In the genomic region with DNA sequence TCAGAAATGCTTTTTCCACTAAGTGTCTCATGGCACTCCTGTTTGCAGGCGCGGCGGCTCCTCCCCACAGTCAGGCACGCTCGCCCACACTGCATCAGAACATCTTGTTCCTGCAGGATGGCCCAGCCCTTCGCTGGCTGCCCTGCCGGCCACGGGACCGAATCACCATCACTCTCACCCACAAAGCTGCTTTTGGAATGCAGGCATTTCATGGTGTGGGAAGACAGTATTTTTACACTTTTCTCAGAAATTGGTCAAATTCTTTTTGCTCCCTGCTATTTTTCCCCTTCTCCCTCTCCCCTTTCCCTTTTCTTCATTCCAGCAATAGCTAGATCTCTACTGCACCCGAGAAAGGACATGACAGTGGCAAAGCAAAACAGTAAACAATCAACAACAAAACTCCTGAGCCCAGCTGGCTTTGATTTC, we compare ENCODE assay signal across 12 cellular contexts.
A peak's percentile ranks its signal among the peaks of the same experiment; 100 is the strongest.
DNase-seq lines count a peak whose midpoint lies in the region; ATAC-seq, FAIRE-seq and TF ChIP-seq lines count a peak whose summit lies in the region.
"Had no signal": no experiment of that assay in that cellular context is flagged by ENCODE, and none has a peak within 500 bp of the region (broad histone marks: within the 10 kb centered on the region; RNA-seq: fewer than 3 reads in every experiment).

No MANE protein-coding gene starts in this region.

- no peak overlapping the region for H4K91ac ChIP-seq in neuronal stem cell (ENCODE audit: low read depth, low read length, poor library complexity)

- no peak for TF ChIP-seq RAD21 in liver (IDR thresholded peaks at IDR 0.05)
- no peak for TF ChIP-seq RAD21 in HepG2 (CRISPR knock-in tag; IDR thresholded peaks at IDR 0.05)

- no TSS peak for BruUV-seq in HepG2 (replicated peaks; lab: Mats Ljungman, UMichigan)

- POLR2A ChIA-PET in HepG2 (lab: Yijun Ruan, JAX) (no interaction called here), HEK293T (lab: Yijun Ruan, JAX) (no interaction called here)

- H2BK5ac ChIP-seq in neuronal stem cell (ENCODE audit: low read length) = no peak overlapping the region

- TF ChIP-seq EP300 in HepG2 (IDR thresholded peaks at IDR 0.05; ENCODE audit: low read depth in 2 of 2, low read length in 2 of 2) (no peak), HepG2 (CRISPR knock-in tag; IDR thresholded peaks at IDR 0.05; ENCODE audit: borderline replicate concordance) (no peak)

- H3K9me3 ChIP-seq in liver (ENCODE audit: control insufficient read depth in 4 of 4, low read length in 3 of 4) (no peaks in the 10 kb centered on the region), HepG2 (ENCODE audit: low read length) (no peaks in the 10 kb centered on the region), fibroblast of lung (ENCODE audit: control insufficient read depth, insufficient read depth, low read depth, low read length) (no peaks in the 10 kb centered on the region), neuronal stem cell (replicated peaks in 1 of 2; ENCODE audit: control insufficient read depth in 2 of 2, insufficient read depth in 1 of 2, low read depth in 1 of 2, low read length in 2 of 2) (no peaks in the 10 kb centered on the region)

- no peaks in the 10 kb centered on the region for H3K36me3 ChIP-seq in liver (ENCODE audit: control insufficient read depth in 4 of 4, insufficient read depth in 3 of 4, low read depth in 1 of 4, low read length in 3 of 4)
- H3K36me3 ChIP-seq in HepG2 (replicated peaks in 1 of 2; ENCODE audit: control insufficient read depth in 1 of 2, insufficient read depth in 2 of 2, low read length in 2 of 2) = no peaks in the 10 kb centered on the region
- no peaks in the 10 kb centered on the region for H3K36me3 ChIP-seq in fibroblast of lung (ENCODE audit: control insufficient read depth, insufficient read depth, low read length)
- H3K36me3 ChIP-seq in neuronal stem cell (replicated peaks in 1 of 2; ENCODE audit: control insufficient read depth in 2 of 2, insufficient read depth in 2 of 2, low read length in 2 of 2) = no peaks in the 10 kb centered on the region

- H3K9ac ChIP-seq in liver (ENCODE audit: low read depth in 1 of 2, low read length in 2 of 2) (no peak overlapping the region), HepG2 (ENCODE audit: insufficient read depth, low read depth, low read length) (no peak overlapping the region), fibroblast of lung (ENCODE audit: insufficient read depth, low read length) (peak overlapping the region; percentile 40), neuronal stem cell (ENCODE audit: low read depth, low read length, poor library complexity) (no peak overlapping the region)

- peaks cover 4 to 9% (median 5%) of the 10 kb centered on the region in 4 donors for H3K4me1 ChIP-seq in liver (ENCODE audit: control insufficient read depth in 4 of 4, insufficient read depth in 4 of 4, low read length in 3 of 4)
- H3K4me1 ChIP-seq in HepG2 (ENCODE audit: insufficient read depth, low read length) = peaks cover 34% of the 10 kb centered on the region
- peaks cover 20% of the 10 kb centered on the region for H3K4me1 ChIP-seq in fibroblast of lung (ENCODE audit: control insufficient read depth, extremely low read depth, insufficient read depth, low read length)
- H3K4me1 ChIP-seq in neuronal stem cell (ENCODE audit: control insufficient read depth in 2 of 2, insufficient read depth in 1 of 2, low read depth in 1 of 2, low read length in 2 of 2) = peaks cover 4 to 5% of the 10 kb centered on the region in 2 donors

- TF ChIP-seq POLR2A in HepG2 (IDR thresholded peaks at IDR 0.05; ENCODE audit: insufficient read depth in 1 of 2, low read depth in 2 of 2, low read length in 2 of 2) = no peak

- H3K23ac ChIP-seq in neuronal stem cell (ENCODE audit: low read depth, low read length, poor library complexity) = no peak overlapping the region

- no peak overlapping the region for H2BK120ac ChIP-seq in neuronal stem cell (ENCODE audit: low read depth, low read length)

- no peak overlapping the region for H2AK5ac ChIP-seq in neuronal stem cell (ENCODE audit: low read depth, low read length)

- H3K27me3 ChIP-seq in liver (ENCODE audit: control insufficient read depth in 4 of 4, insufficient read depth in 4 of 4, low read length in 3 of 4) (no peaks in the 10 kb centered on the region), HepG2 (ENCODE audit: control insufficient read depth in 1 of 2, insufficient read depth in 2 of 2, low read length in 2 of 2) (no peaks in the 10 kb centered on the region), fibroblast of lung (ENCODE audit: control insufficient read depth, insufficient read depth, low read length) (no peaks in the 10 kb centered on the region), neuronal stem cell (ENCODE audit: control insufficient read depth in 3 of 3, insufficient read depth in 3 of 3, low read depth in 1 of 3, low read length in 3 of 3) (no peaks in the 10 kb centered on the region)

- H4K20me1 ChIP-seq in HepG2 (ENCODE audit: insufficient read depth, low read length) (no peaks in the 10 kb centered on the region), fibroblast of lung (ENCODE audit: control insufficient read depth, extremely low read depth, insufficient read depth, low read length) (no peaks in the 10 kb centered on the region)

- TF ChIP-seq CTCF in liver (IDR thresholded peaks at IDR 0.05; ENCODE audit: low read depth, low read length, missing input control) = no peak
- TF ChIP-seq CTCF in HepG2 (CRISPR knock-in tag; IDR thresholded peaks at IDR 0.05) = no peak
- TF ChIP-seq CTCF in fibroblast of lung (conservative IDR thresholded peaks at IDR 0.05 in 1 of 2, IDR thresholded peaks at IDR 0.05 in 1 of 2; ENCODE audit: low read depth in 1 of 2, low read length in 2 of 2) = no peak

- H3K4ac ChIP-seq in neuronal stem cell (ENCODE audit: low read length) = no peak overlapping the region

- in situ Hi-C loops in HepG2 (cut with HindIII; ENCODE audit: extremely low pct_ligation_motif_present, low pct_unique_long_range_greater_than_20kb) = no loop called here

- DNase-seq in HepG2 (ENCODE audit: low spot score) (no peak), fibroblast of lung (ENCODE audit: low read depth in 2 of 2) (peak; percentile 92 to 94), neuronal stem cell (ENCODE audit: low spot score) (no peak), NCI-H69 (lab: John Stamatoyannopoulos, UW) (no peak), HEK293T (ENCODE audit: extremely low spot score) (no peak)
- no peak for DNase-seq in stimulated activated CD4-positive, alpha-beta T cell treated with anti-CD3 and anti-CD28 coated beads, Interleukin-2, amount 100 ng/mL, for 48 hours
- DNase-seq in stimulated activated CD4-positive, alpha-beta T cell treated with anti-CD3 and anti-CD28 coated beads, Interleukin-2, amount 100 ng/mL, for 24 hours = no peak
- DNase-seq: naive B cell, NCI-H1930 had no signal

- intact Hi-C loops in HepG2 (cut with micrococcal nuclease; ENCODE audit: unreplicated experiment) = no loop called here

- H3K18ac ChIP-seq in neuronal stem cell (ENCODE audit: low read length) = no peak overlapping the region

- no peak for FAIRE-seq in HepG2 (lab: Jason Lieb, UNC)
- FAIRE-seq: A204.1, colon had no signal

- no peak overlapping the region for H4K8ac ChIP-seq in neuronal stem cell (ENCODE audit: low read depth, low read length)

- ATAC-seq in HepG2 = no peak

- 76% methylated on average over 10 of the region's 10 CpGs for WGBS in liver
- WGBS in HepG2 (ENCODE audit: low lambda C conversion rate) = 93% methylated on average over 10 of the region's 10 CpGs
- WGBS in neuronal stem cell (ENCODE audit: extremely low coverage in 2 of 2, insufficient read length in 2 of 2, insufficient replicate concordance in 1 of 2), 2 donors = no CpG with 5 or more reads among the region's 10 CpGs

- H3K79me2 ChIP-seq in HepG2 (ENCODE audit: insufficient read depth, low read length) (no peaks in the 10 kb centered on the region), fibroblast of lung (ENCODE audit: control insufficient read depth, insufficient read depth, low read length) (no peaks in the 10 kb centered on the region)

- no peaks in the 10 kb centered on the region for H3K79me1 ChIP-seq in neuronal stem cell (ENCODE audit: low read depth, low read length)

- H3K4me3 ChIP-seq in liver (ENCODE audit: low read depth in 1 of 3, low read length in 3 of 3) (no peak overlapping the region), HepG2 (replicated peaks in 1 of 3; ENCODE audit: insufficient read depth in 1 of 3, low read depth in 2 of 3, low read length in 3 of 3) (no peak overlapping the region), fibroblast of lung (replicated peaks in 1 of 4; ENCODE audit: control extremely low read depth in 1 of 4, insufficient read depth in 1 of 4, low read depth in 3 of 4, low read length in 4 of 4) (no peak overlapping the region), neuronal stem cell (ENCODE audit: low read length in 2 of 2) (no peak overlapping the region)

- no peak overlapping the region for H2BK15ac ChIP-seq in neuronal stem cell (ENCODE audit: low read length)

- H2AFZ ChIP-seq in HepG2 (ENCODE audit: low read length) = no peak overlapping the region
- no peak overlapping the region for H2AFZ ChIP-seq in fibroblast of lung (ENCODE audit: low read length)
- peak overlapping the region; percentile 25 for H2AFZ ChIP-seq in neuronal stem cell (ENCODE audit: low read length)

- no peak overlapping the region for H3K14ac ChIP-seq in neuronal stem cell (ENCODE audit: low read length)

- H3K4me2 ChIP-seq in HepG2 (ENCODE audit: low read depth, low read length) = no peak overlapping the region
- H3K4me2 ChIP-seq in fibroblast of lung (ENCODE audit: extremely low read depth, insufficient read depth, low read length) = peak overlapping the region; percentile 58
- H3K4me2 ChIP-seq in neuronal stem cell (ENCODE audit: insufficient read depth, low read length, poor library complexity, severe bottlenecking) = no peak overlapping the region

- CTCF ChIA-PET in HepG2 (lab: Yijun Ruan, JAX; ENCODE audit: low intra/inter-chr PET ratio, low total read pairs) (no interaction called here), HEK293T (lab: Yijun Ruan, JAX) (no interaction called here)

- no peak overlapping the region for H2BK12ac ChIP-seq in neuronal stem cell (ENCODE audit: low read length)

- H3K27ac ChIP-seq in liver (ENCODE audit: low read depth in 1 of 2, low read length in 2 of 2) (no peak overlapping the region), HepG2 (ENCODE audit: extremely low read length, insufficient read depth, low read length) (no peak overlapping the region), fibroblast of lung (ENCODE audit: insufficient read depth, low read length) (peak overlapping the region; percentile 82), neuronal stem cell (replicated peaks; ENCODE audit: low read length) (no peak overlapping the region)

TF ChIP-seq in liver, 16 proteins besides CTCF, POLR2A, EP300 and RAD21 (continues in another document):
- no peak for TF ChIP-seq YY1 (IDR thresholded peaks at IDR 0.05)
- no peak for TF ChIP-seq FOXA2 (IDR thresholded peaks at IDR 0.05)
- no peak for TF ChIP-seq RXRA (IDR thresholded peaks at IDR 0.05)

TF ChIP-seq in HEK293T, 16 proteins besides CTCF, POLR2A, EP300 and RAD21 (continues in another document):
- TF ChIP-seq CTBP1 (IDR thresholded peaks at IDR 0.05; ENCODE audit: borderline replicate concordance) (no peak), SUZ12 (IDR thresholded peaks at IDR 0.05) (no peak), FOXM1 (IDR thresholded peaks at IDR 0.05; ENCODE audit: borderline replicate concordance) (no peak), L3MBTL2 (conservative IDR thresholded peaks at IDR 0.05) (no peak), NFRKB (IDR thresholded peaks at IDR 0.05) (no peak), FOXA1 (IDR thresholded peaks at IDR 0.05) (no peak), ZNF384 (IDR thresholded peaks at IDR 0.05) (no peak)

Comparison
In these comparisons a context has a peak if more than half of its experiments do, and no peak if none do; other contexts are left out.
1. DNase-seq: peak in fibroblast of lung (2 of 2); none in HepG2 (single experiment), neuronal stem cell (single experiment), NCI-H69 (single experiment), stimulated activated CD4-positive, alpha-beta T cell treated with anti-CD3 and anti-CD28 coated beads, Interleukin-2, amount 100 ng/mL, for 48 hours (0 of 2), HEK293T (single experiment) and stimulated activated CD4-positive, alpha-beta T cell treated with anti-CD3 and anti-CD28 coated beads, Interleukin-2, amount 100 ng/mL, for 24 hours (0 of 2).